Comparison of ENCODE assay signal across 8 cellular contexts in genomic region chr9:93064392-93065124, GRCh38. TPM values are rescaled to one million over a fixed set of nuclear protein-coding genes. Genes with fewer than 3 reads are reported as not detected.
A peak's percentile ranks its signal among the peaks of the same experiment; 100 is the strongest.
DNase-seq lines count a peak whose midpoint lies in the region; ATAC-seq and TF ChIP-seq lines count a peak whose summit lies in the region.

No MANE protein-coding gene starts in this region.

- no peaks in the 10 kb centered on the region for H3K9me3 Mint-ChIP-seq in activated T-helper 2 cell treated with anti-CD3 and anti-CD28 coated beads, Interferon-gamma antibody, Interleukin-2, Interleukin-4, amounts not matched to agents 10 μg/mL and 5 μg/mL and 100 μg/mL, durations not matched to agents 14 hours and 24 hours and 36 hours
- no peaks in the 10 kb centered on the region for H3K9me3 Mint-ChIP-seq in natural killer cell treated with Interleukin-12 subunit alpha and Interleukin-12 subunit beta and Interleukin-15 and Interleukin-18, amount 100 ng/mL, for 72 hours

- H3K27me3 ChIP-seq in uterus: no peaks in the 10 kb centered on the region

- H3K4me3 Mint-ChIP-seq in activated T-helper 2 cell treated with anti-CD3 and anti-CD28 coated beads, Interferon-gamma antibody, Interleukin-2, Interleukin-4, amounts not matched to agents 10 μg/mL and 5 μg/mL and 100 μg/mL, durations not matched to agents 14 hours and 24 hours and 36 hours (ENCODE audit: low read depth): peak overlapping the region; percentile 76
- H3K4me3 Mint-ChIP-seq in natural killer cell treated with Interleukin-12 subunit alpha and Interleukin-12 subunit beta and Interleukin-15 and Interleukin-18, amount 100 ng/mL, for 72 hours: peak overlapping the region; percentile 74

- H3K36me3 Mint-ChIP-seq in activated T-helper 2 cell treated with anti-CD3 and anti-CD28 coated beads, Interferon-gamma antibody, Interleukin-2, Interleukin-4, amounts not matched to agents 10 μg/mL and 5 μg/mL and 100 μg/mL, durations not matched to agents 14 hours and 24 hours and 36 hours (ENCODE audit: low read depth): peaks cover 57% of the 10 kb centered on the region
- no peaks in the 10 kb centered on the region for H3K36me3 Mint-ChIP-seq in natural killer cell treated with Interleukin-12 subunit alpha and Interleukin-12 subunit beta and Interleukin-15 and Interleukin-18, amount 100 ng/mL, for 72 hours

- H3K36me3 ChIP-seq in uterus: no peaks in the 10 kb centered on the region

- no peak overlapping the region for H3K4me3 ChIP-seq in uterus

- intact Hi-C loops in activated T-helper 2 cell treated with anti-CD3 and anti-CD28 coated beads, Interferon-gamma antibody, Interleukin-2, Interleukin-4, amounts not matched to agents 10 μg/mL and 5 μg/mL and 100 μg/mL, durations not matched to agents 14 hours and 24 hours and 36 hours (cut with micrococcal nuclease): loop anchor here (1.0 to 5.0 kb wide), 7 partner anchors 27 to 388 kb away; partner anchors contain the start of genes CARD19, FAM120A, FAM120AOS and NINJ1
- intact Hi-C loops in uterus (cut with DNase I; ENCODE audit: low total_unique reads): no loop called here

- H3K4me1 Mint-ChIP-seq in activated T-helper 2 cell treated with anti-CD3 and anti-CD28 coated beads, Interferon-gamma antibody, Interleukin-2, Interleukin-4, amounts not matched to agents 10 μg/mL and 5 μg/mL and 100 μg/mL, durations not matched to agents 14 hours and 24 hours and 36 hours (ENCODE audit: low read depth): peaks cover 64% of the 10 kb centered on the region
- peaks cover 50 to 51% of the 10 kb centered on the region in 2 donors for H3K4me1 Mint-ChIP-seq in natural killer cell treated with Interleukin-12 subunit alpha and Interleukin-12 subunit beta and Interleukin-15 and Interleukin-18, amount 100 ng/mL, for 72 hours (ENCODE audit: low read depth in 2 of 2)

- H3K27ac ChIP-seq in uterus: peak overlapping the region; percentile 7 to 66

- no peaks in the 10 kb centered on the region for H3K9me3 ChIP-seq in uterus

- ATAC-seq in HG03108 (IDR thresholded peaks at IDR 0.05; ENCODE audit: unreplicated experiment): peak; percentile 85
- ATAC-seq in natural killer cell treated with Interleukin-12 subunit alpha and Interleukin-12 subunit beta and Interleukin-15 and Interleukin-18, amount 100 ng/mL, for 72 hours: peak; percentile 98 to 99

- peaks cover 6 to 24% of the 10 kb centered on the region in 2 donors for H3K4me1 ChIP-seq in uterus

- TF ChIP-seq POLR2A in uterus (IDR thresholded peaks at IDR 0.05): no peak

- no peak for TF ChIP-seq CTCF in uterus (IDR thresholded peaks at IDR 0.05)

- H3K27me3 Mint-ChIP-seq in activated T-helper 2 cell treated with anti-CD3 and anti-CD28 coated beads, Interferon-gamma antibody, Interleukin-2, Interleukin-4, amounts not matched to agents 10 μg/mL and 5 μg/mL and 100 μg/mL, durations not matched to agents 14 hours and 24 hours and 36 hours (ENCODE audit: low read depth): no peaks in the 10 kb centered on the region
- peaks cover 17 to 44% of the 10 kb centered on the region in 2 donors for H3K27me3 Mint-ChIP-seq in natural killer cell treated with Interleukin-12 subunit alpha and Interleukin-12 subunit beta and Interleukin-15 and Interleukin-18, amount 100 ng/mL, for 72 hours

- DNase-seq in GM19240 (ENCODE audit: insufficient read length, low spot score) (peak; percentile 91), RPMI8226 (peak; percentile 93), uterus (no peak), NCI-H345 (lab: John Stamatoyannopoulos, UW) (no peak), NCI-H69 (lab: John Stamatoyannopoulos, UW) (no peak)
- peak; percentile 90 for DNase-seq in activated T-helper 2 cell treated with anti-CD3 and anti-CD28 coated beads, Interferon-gamma antibody, Interleukin-2, Interleukin-4, amounts not matched to agents 10 μg/mL and 5 μg/mL and 100 μg/mL, durations not matched to agents 14 hours and 24 hours and 36 hours (ENCODE audit: low spot score)
- peak; percentile 91 for DNase-seq in natural killer cell treated with Interleukin-12 subunit alpha and Interleukin-12 subunit beta and Interleukin-15 and Interleukin-18, amount 100 ng/mL, for 72 hours (ENCODE audit: low spot score)

- peak overlapping the region; percentile 94 for H3K27ac Mint-ChIP-seq in activated T-helper 2 cell treated with anti-CD3 and anti-CD28 coated beads, Interferon-gamma antibody, Interleukin-2, Interleukin-4, amounts not matched to agents 10 μg/mL and 5 μg/mL and 100 μg/mL, durations not matched to agents 14 hours and 24 hours and 36 hours
- H3K27ac Mint-ChIP-seq in natural killer cell treated with Interleukin-12 subunit alpha and Interleukin-12 subunit beta and Interleukin-15 and Interleukin-18, amount 100 ng/mL, for 72 hours: peak overlapping the region; percentile 78 to 83

RNA-seq across cellular contexts. Expression of gene SUSD3, which starts 6.1 kb away (rescaled TPM):
- 29.7 and 36.4 TPM in 2 replicates for total RNA-seq in activated T-helper 2 cell treated with anti-CD3 and anti-CD28 coated beads, Interferon-gamma antibody, Interleukin-2, Interleukin-4, amounts not matched to agents 10 μg/mL and 5 μg/mL and 100 μg/mL, durations not matched to agents 14 hours and 24 hours and 36 hours
- 1 to 10 TPM in 1 of 2 donors, under 1 TPM in 1; 0.67 to 3.3 TPM for total RNA-seq in natural killer cell treated with Interleukin-12 subunit alpha and Interleukin-12 subunit beta and Interleukin-15 and Interleukin-18, amount 100 ng/mL, for 72 hours
- 10 to 100 TPM in 3 of 4 donors, 1 to 10 TPM in 1; 9.3 to 52.7 (median 14.7) TPM for total RNA-seq in uterus

RNA-seq across cellular contexts. Expression of gene CARD19, which starts 31.5 kb away (rescaled TPM):
- total RNA-seq in activated T-helper 2 cell treated with anti-CD3 and anti-CD28 coated beads, Interferon-gamma antibody, Interleukin-2, Interleukin-4, amounts not matched to agents 10 μg/mL and 5 μg/mL and 100 μg/mL, durations not matched to agents 14 hours and 24 hours and 36 hours: 52.6 and 57.2 TPM in 2 replicates
- 10 to 100 TPM; 21.7 to 23.4 TPM for total RNA-seq in natural killer cell treated with Interleukin-12 subunit alpha and Interleukin-12 subunit beta and Interleukin-15 and Interleukin-18, amount 100 ng/mL, for 72 hours
- 10 to 100 TPM; 23.7 to 71.4 (median 40.9) TPM for total RNA-seq in uterus

Comparison
In these comparisons a context has a peak if more than half of its experiments do, and no peak if none do; other contexts are left out.
1. DNase-seq: peak in GM19240 (single experiment), RPMI8226 (single experiment), activated T-helper 2 cell treated with anti-CD3 and anti-CD28 coated beads, Interferon-gamma antibody, Interleukin-2, Interleukin-4, amounts not matched to agents 10 μg/mL and 5 μg/mL and 100 μg/mL, durations not matched to agents 14 hours and 24 hours and 36 hours (single experiment) and natural killer cell treated with Interleukin-12 subunit alpha and Interleukin-12 subunit beta and Interleukin-15 and Interleukin-18, amount 100 ng/mL, for 72 hours (single experiment); none in uterus (0 of 2), NCI-H345 (single experiment) and NCI-H69 (single experiment).